ENCODE assay signal across 8 cellular contexts in the genomic region with DNA sequence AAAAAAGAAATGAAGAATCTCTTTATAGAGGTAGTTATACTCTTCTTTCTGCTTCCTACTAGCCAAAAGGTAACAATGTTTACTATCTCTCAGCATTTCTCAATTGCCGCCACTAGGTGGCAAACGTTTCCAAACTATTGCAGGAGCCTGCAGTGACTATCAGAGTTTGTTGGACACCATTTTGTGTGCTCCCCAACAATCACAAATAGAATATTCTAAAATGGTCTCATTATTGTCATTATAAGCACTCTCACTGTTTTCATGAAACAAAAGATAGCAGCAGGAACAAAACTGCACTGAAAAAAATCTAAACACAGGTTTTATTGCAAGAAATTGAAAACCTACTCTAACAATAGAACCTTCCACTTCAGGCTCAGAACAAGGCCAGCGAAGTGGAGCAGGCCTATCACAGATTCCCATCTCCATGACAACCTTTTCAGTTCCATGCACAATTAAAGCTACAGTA.
DNase-seq lines count a peak whose midpoint lies in the region; ATAC-seq, FAIRE-seq and TF ChIP-seq lines count a peak whose summit lies in the region.

No MANE protein-coding gene starts in this region.

- H3K36me3 Mint-ChIP-seq in T-helper 2 cell treated with Interferon-gamma antibody and Interleukin-4, amounts not matched to agents 5 μg/mL and 100 μg/mL, for 36 hours (ENCODE audit: low read depth): no peaks in the 10 kb centered on the region

- TF ChIP-seq CTCF in astrocyte of the spinal cord (IDR thresholded peaks at IDR 0.05; ENCODE audit: low read depth, low read length): peak; percentile 72

- no peak overlapping the region for H3K4me3 ChIP-seq in astrocyte of the spinal cord (ENCODE audit: low read depth, low read length)

- no peak overlapping the region for H3K4me3 Mint-ChIP-seq in T-helper 2 cell treated with Interferon-gamma antibody and Interleukin-4, amounts not matched to agents 5 μg/mL and 100 μg/mL, for 36 hours

- no peaks in the 10 kb centered on the region for H3K9me3 Mint-ChIP-seq in T-helper 2 cell treated with Interferon-gamma antibody and Interleukin-4, amounts not matched to agents 5 μg/mL and 100 μg/mL, for 36 hours

- H3K4me1 Mint-ChIP-seq in T-helper 2 cell treated with Interferon-gamma antibody and Interleukin-4, amounts not matched to agents 5 μg/mL and 100 μg/mL, for 36 hours (ENCODE audit: low read depth): no peaks in the 10 kb centered on the region

- no peak overlapping the region for H3K27ac Mint-ChIP-seq in T-helper 2 cell treated with Interferon-gamma antibody and Interleukin-4, amounts not matched to agents 5 μg/mL and 100 μg/mL, for 36 hours

- ATAC-seq in GM18508 (IDR thresholded peaks at IDR 0.05; ENCODE audit: insufficient read depth, unreplicated experiment) (peak; percentile 97), HG02973 (IDR thresholded peaks at IDR 0.05; ENCODE audit: unreplicated experiment) (peak; percentile 93)

- FAIRE-seq in A204.1 (lab: Jason Lieb, UNC): peak; percentile 96

- H3K27me3 Mint-ChIP-seq in T-helper 2 cell treated with Interferon-gamma antibody and Interleukin-4, amounts not matched to agents 5 μg/mL and 100 μg/mL, for 36 hours (ENCODE audit: low read depth): no peaks in the 10 kb centered on the region

- in situ Hi-C loops in astrocyte of the spinal cord (cut with HindIII; ENCODE audit: low sequenced_read_pairs): no loop called here

- peak; percentile 88 for DNase-seq in NCI-H1694 treated with DMSO at 0.1 percent for 48 hours (lab: John Stamatoyannopoulos, UW)
- peak; percentile 29 for DNase-seq in T-helper 2 cell treated with Interferon-gamma antibody and Interleukin-4, amounts not matched to agents 5 μg/mL and 100 μg/mL, for 36 hours (ENCODE audit: low spot score)
- peak; percentile 84 for DNase-seq in astrocyte of the spinal cord (ENCODE audit: low read depth, low spot score)
- peak; percentile 46 for DNase-seq in iPS DF 4.7 (ENCODE audit: extremely low read depth, low spot score)
- peak; percentile 57 for DNase-seq in smooth muscle cell of the brain vasculature (ENCODE audit: low read depth, low spot score)

Comparison
In these comparisons a context has a peak if more than half of its experiments do, and no peak if none do; other contexts are left out.
1. DNase-seq: peak in every context shown above with its lines; median percentile 88 in NCI-H1694 treated with DMSO at 0.1 percent for 48 hours; 84 in astrocyte of the spinal cord; 57 in smooth muscle cell of the brain vasculature; 46 in iPS DF 4.7; 29 in T-helper 2 cell treated with Interferon-gamma antibody and Interleukin-4, amounts not matched to agents 5 μg/mL and 100 μg/mL, for 36 hours.